ENCODE assay signal across 17 cellular contexts in the genomic region with DNA sequence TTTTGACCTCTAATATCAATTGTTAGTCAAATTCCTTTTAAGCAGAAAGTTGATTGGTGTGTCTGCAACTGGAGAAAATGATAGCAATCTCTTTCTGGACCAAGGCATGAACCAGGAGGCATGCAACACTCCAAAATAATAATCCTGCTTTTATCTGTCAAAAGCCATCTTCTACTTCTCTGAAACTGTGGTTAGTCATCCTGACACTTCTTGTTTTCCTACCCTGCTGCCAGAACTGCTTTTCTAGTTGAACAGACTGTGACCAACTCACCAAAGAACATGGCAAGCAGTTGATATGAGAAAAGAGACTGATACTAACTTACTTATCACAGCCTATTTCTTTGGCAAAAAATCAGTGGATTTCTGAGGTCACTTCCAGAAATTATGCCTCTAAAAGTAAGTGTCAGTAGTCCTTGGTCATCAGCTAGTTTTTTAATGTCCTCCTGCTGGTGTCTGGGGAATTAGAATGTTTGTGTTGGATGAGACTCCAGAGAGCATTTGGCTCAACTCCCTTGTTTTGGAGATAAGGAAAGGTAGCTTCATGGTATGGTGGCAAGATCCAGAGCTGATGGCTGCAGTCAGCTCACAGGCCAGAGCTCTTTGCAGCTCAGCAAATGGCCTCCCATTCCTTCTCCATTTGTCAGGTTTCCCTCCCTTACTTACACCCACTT. TPM values are rescaled to one million over a fixed set of nuclear protein-coding genes. Genes with fewer than 3 reads are reported as not detected.
DNase-seq lines count a peak whose midpoint lies in the region; ATAC-seq and TF ChIP-seq lines count a peak whose summit lies in the region.
"Had no signal": no experiment of that assay in that cellular context is flagged by ENCODE, and none has a peak within 500 bp of the region (broad histone marks: within the 10 kb centered on the region; RNA-seq: fewer than 3 reads in every experiment).

No MANE protein-coding gene starts in this region.

- H3K9me3 ChIP-seq in right lobe of liver: no peaks in the 10 kb centered on the region
- H3K9me3 ChIP-seq: gastrocnemius medialis had no signal

- ATAC-seq in right lobe of liver (peak; percentile 43 to 68 (median 60)), GM18870 (IDR thresholded peaks at IDR 0.05; ENCODE audit: unreplicated experiment) (no peak)
- ATAC-seq: gastrocnemius medialis; natural killer cell treated with Interleukin-12 subunit alpha and Interleukin-12 subunit beta and Interleukin-15 and Interleukin-18, amount 100 ng/mL, for 72 hours had no signal

- TF ChIP-seq CTCF in right lobe of liver (IDR thresholded peaks at IDR 0.05): peak in 1 of 4 donors; percentile 4

- peak overlapping the region; percentile 44 for H3K27ac Mint-ChIP-seq in activated T-helper 2 cell treated with anti-CD3 and anti-CD28 coated beads, Interferon-gamma antibody, Interleukin-2, Interleukin-4, amounts not matched to agents 10 μg/mL and 5 μg/mL and 100 μg/mL, durations not matched to agents 14 hours and 24 hours and 36 hours
- H3K27ac Mint-ChIP-seq: activated naive CD4-positive, alpha-beta T cell treated with anti-CD3 and anti-CD28 coated beads, Interleukin-2, amount 10 ng/mL, durations not matched to agents 7 days and 5 days had no signal

- no peak for TF ChIP-seq POLR2A in right lobe of liver (IDR thresholded peaks at IDR 0.05)

- H3K9me3 Mint-ChIP-seq in activated T-helper 2 cell treated with anti-CD3 and anti-CD28 coated beads, Interferon-gamma antibody, Interleukin-2, Interleukin-4, amounts not matched to agents 10 μg/mL and 5 μg/mL and 100 μg/mL, durations not matched to agents 14 hours and 24 hours and 36 hours: no peaks in the 10 kb centered on the region
- H3K9me3 Mint-ChIP-seq: activated naive CD4-positive, alpha-beta T cell treated with anti-CD3 and anti-CD28 coated beads, Interleukin-2, amount 10 ng/mL, durations not matched to agents 7 days and 5 days; natural killer cell treated with Interleukin-12 subunit alpha and Interleukin-12 subunit beta and Interleukin-15 and Interleukin-18, amount 100 ng/mL, for 72 hours had no signal

- H3K36me3 ChIP-seq in right lobe of liver: no peaks in the 10 kb centered on the region

- H3K36me3 Mint-ChIP-seq in activated T-helper 2 cell treated with anti-CD3 and anti-CD28 coated beads, Interferon-gamma antibody, Interleukin-2, Interleukin-4, amounts not matched to agents 10 μg/mL and 5 μg/mL and 100 μg/mL, durations not matched to agents 14 hours and 24 hours and 36 hours (ENCODE audit: low read depth): peaks cover 6% of the 10 kb centered on the region
- H3K36me3 Mint-ChIP-seq: natural killer cell treated with Interleukin-12 subunit alpha and Interleukin-12 subunit beta and Interleukin-15 and Interleukin-18, amount 100 ng/mL, for 72 hours had no signal

- H3K27me3 ChIP-seq in right lobe of liver: no peaks in the 10 kb centered on the region
- H3K27me3 ChIP-seq: gastrocnemius medialis had no signal

- intact Hi-C loops in activated T-helper 2 cell treated with anti-CD3 and anti-CD28 coated beads, Interferon-gamma antibody, Interleukin-2, Interleukin-4, amounts not matched to agents 10 μg/mL and 5 μg/mL and 100 μg/mL, durations not matched to agents 14 hours and 24 hours and 36 hours (cut with micrococcal nuclease): loop anchor here (10.0 kb wide), 2 partner anchors 78 to 122 kb away; partner anchors contain the start of gene AHSG
- intact Hi-C loops in right lobe of liver (cut with DNase I): loop anchor here (5.0 to 10.0 kb wide), 2 partner anchors 275 to 282 kb away; no protein-coding TSS in a partner anchor

- in situ Hi-C loops in KBM-7 (cut with MboI; ENCODE audit: low pct_unique_long_range_greater_than_20kb, low sequenced_read_pairs): loop anchor here (25.0 kb wide), 2 partner anchors 275 to 550 kb away; no protein-coding TSS in a partner anchor

- H3K4me1 Mint-ChIP-seq in activated T-helper 2 cell treated with anti-CD3 and anti-CD28 coated beads, Interferon-gamma antibody, Interleukin-2, Interleukin-4, amounts not matched to agents 10 μg/mL and 5 μg/mL and 100 μg/mL, durations not matched to agents 14 hours and 24 hours and 36 hours (ENCODE audit: low read depth): peaks cover 47% of the 10 kb centered on the region

- H3K4me1 ChIP-seq in right lobe of liver: peaks cover 0 to 5% (median 2%) of the 10 kb centered on the region in 4 donors

- DNase-seq in NOMO-1 treated with DMSO at 0.1 percent for 48 hours (lab: John Stamatoyannopoulos, UW; ENCODE audit: unreplicated experiment) (peak; percentile 33), NOMO-1 treated with dmso at 0.1 percent for 144 hours (lab: John Stamatoyannopoulos, UW; ENCODE audit: unreplicated experiment) (no peak), KBM-7 (peak; percentile 35), right lobe of liver (no peak), SIG-M5 treated with dmso at 0.1 percent for 504 hours (lab: John Stamatoyannopoulos, UW; ENCODE audit: unreplicated experiment) (no peak), cortex of kidney (lab: John Stamatoyannopoulos, UW) (no peak)
- no peak for DNase-seq in activated T-helper 2 cell treated with anti-CD3 and anti-CD28 coated beads, Interferon-gamma antibody, Interleukin-2, Interleukin-4, amounts not matched to agents 10 μg/mL and 5 μg/mL and 100 μg/mL, durations not matched to agents 14 hours and 24 hours and 36 hours (ENCODE audit: low spot score)
- DNase-seq: activated CD4-positive, CD25-positive, alpha-beta regulatory T cell; activated naive CD4-positive, alpha-beta T cell treated with anti-CD3 and anti-CD28 coated beads, Interleukin-2, amount 10 ng/mL, durations not matched to agents 7 days and 5 days; dermis blood vessel endothelial cell; gastrocnemius medialis; NCI-H69; SHP77 treated with DMSO at 0.1 percent for 48 hours; small intestine; trophoblast cell had no signal

- no peak overlapping the region for H3K4me3 ChIP-seq in right lobe of liver
- H3K4me3 ChIP-seq: gastrocnemius medialis had no signal

- H3K27me3 Mint-ChIP-seq in activated T-helper 2 cell treated with anti-CD3 and anti-CD28 coated beads, Interferon-gamma antibody, Interleukin-2, Interleukin-4, amounts not matched to agents 10 μg/mL and 5 μg/mL and 100 μg/mL, durations not matched to agents 14 hours and 24 hours and 36 hours (ENCODE audit: low read depth): no peaks in the 10 kb centered on the region
- H3K27me3 Mint-ChIP-seq: natural killer cell treated with Interleukin-12 subunit alpha and Interleukin-12 subunit beta and Interleukin-15 and Interleukin-18, amount 100 ng/mL, for 72 hours had no signal

- H3K27ac ChIP-seq in right lobe of liver: no peak overlapping the region
- H3K27ac ChIP-seq: gastrocnemius medialis had no signal

- no peak overlapping the region for H3K4me3 Mint-ChIP-seq in activated T-helper 2 cell treated with anti-CD3 and anti-CD28 coated beads, Interferon-gamma antibody, Interleukin-2, Interleukin-4, amounts not matched to agents 10 μg/mL and 5 μg/mL and 100 μg/mL, durations not matched to agents 14 hours and 24 hours and 36 hours (ENCODE audit: low read depth)
- H3K4me3 Mint-ChIP-seq: activated naive CD4-positive, alpha-beta T cell treated with anti-CD3 and anti-CD28 coated beads, Interleukin-2, amount 10 ng/mL, durations not matched to agents 7 days and 5 days; natural killer cell treated with Interleukin-12 subunit alpha and Interleukin-12 subunit beta and Interleukin-15 and Interleukin-18, amount 100 ng/mL, for 72 hours had no signal

RNA-seq across cellular contexts. Expression of gene CRYGS, which starts 7.2 kb away (rescaled TPM):
- total RNA-seq in activated T-helper 2 cell treated with anti-CD3 and anti-CD28 coated beads, Interferon-gamma antibody, Interleukin-2, Interleukin-4, amounts not matched to agents 10 μg/mL and 5 μg/mL and 100 μg/mL, durations not matched to agents 14 hours and 24 hours and 36 hours: 3.8 and 5.6 TPM in 2 replicates
- 1 to 10 TPM in 5 of 6 experiments, under 1 TPM in 1; 0.86 to 2.6 (median 1.5) TPM for total RNA-seq in right lobe of liver

RNA-seq across cellular contexts. Expression of gene TBCCD1, which starts 30.1 kb away (rescaled TPM):
- total RNA-seq in activated T-helper 2 cell treated with anti-CD3 and anti-CD28 coated beads, Interferon-gamma antibody, Interleukin-2, Interleukin-4, amounts not matched to agents 10 μg/mL and 5 μg/mL and 100 μg/mL, durations not matched to agents 14 hours and 24 hours and 36 hours: 17.5 and 17.7 TPM in 2 replicates
- 1 to 10 TPM; 6.7 to 8.7 (median 7.5) TPM for total RNA-seq in right lobe of liver

RNA-seq across cellular contexts. Expression of gene DNAJB11, which starts 33.5 kb away (rescaled TPM):
- 66.3 and 72.8 TPM in 2 replicates for total RNA-seq in activated T-helper 2 cell treated with anti-CD3 and anti-CD28 coated beads, Interferon-gamma antibody, Interleukin-2, Interleukin-4, amounts not matched to agents 10 μg/mL and 5 μg/mL and 100 μg/mL, durations not matched to agents 14 hours and 24 hours and 36 hours
- 10 to 100 TPM; 28.4 to 59.1 (median 49.2) TPM for total RNA-seq in right lobe of liver

Comparison
In these comparisons a context has a peak if more than half of its experiments do, and no peak if none do; other contexts are left out.
1. DNase-seq: peak in NOMO-1 treated with DMSO at 0.1 percent for 48 hours (single experiment) and KBM-7 (single experiment); none in NOMO-1 treated with dmso at 0.1 percent for 144 hours (single experiment), activated T-helper 2 cell treated with anti-CD3 and anti-CD28 coated beads, Interferon-gamma antibody, Interleukin-2, Interleukin-4, amounts not matched to agents 10 μg/mL and 5 μg/mL and 100 μg/mL, durations not matched to agents 14 hours and 24 hours and 36 hours (single experiment), right lobe of liver (0 of 3), SIG-M5 treated with dmso at 0.1 percent for 504 hours (single experiment) and cortex of kidney (single experiment).